In the genomic region with DNA sequence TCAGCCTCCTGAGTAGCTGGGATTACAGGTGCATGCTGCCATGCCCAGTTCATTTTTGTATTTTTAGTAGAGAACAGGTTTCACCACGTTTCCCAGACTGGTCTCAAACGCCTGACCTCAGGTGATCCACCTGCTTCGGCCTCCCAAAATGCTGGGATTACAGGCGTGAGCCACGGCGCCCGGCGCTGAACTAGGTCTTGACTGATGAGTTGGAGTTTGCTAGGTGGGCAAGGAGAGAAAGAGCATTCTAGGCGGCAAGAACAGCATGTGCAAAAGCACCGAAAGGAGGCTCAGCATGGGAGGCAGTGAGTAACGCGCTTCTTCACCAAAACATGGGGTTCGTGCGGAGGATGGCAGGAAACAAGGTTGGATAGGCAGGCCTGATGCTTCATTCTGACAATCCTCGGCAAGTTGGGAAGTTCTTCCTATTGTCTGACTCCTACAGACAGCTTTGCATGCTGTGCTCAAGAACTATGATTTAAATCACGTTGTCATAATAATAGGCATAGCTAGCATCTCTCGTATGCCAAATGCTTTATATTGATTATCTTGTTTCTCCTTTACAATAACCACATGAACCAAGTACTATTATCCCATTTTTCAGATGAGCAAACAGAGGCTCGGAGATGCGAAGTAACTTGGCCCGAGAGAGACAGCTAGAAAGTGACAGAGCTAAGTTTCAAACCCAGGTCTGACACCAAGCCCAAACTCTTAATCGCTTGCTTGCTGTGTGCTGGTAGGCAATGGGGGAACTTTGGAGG, we compare ENCODE assay signal across 30 cellular contexts. TPM values are rescaled to one million over a fixed set of nuclear protein-coding genes. Genes with fewer than 3 reads are reported as not detected.
"Had no signal": no experiment of that assay in that cellular context is flagged by ENCODE, and none has a peak within 500 bp of the region (broad histone marks: within the 10 kb centered on the region; RNA-seq: fewer than 3 reads in every experiment).

No MANE protein-coding gene starts in this region.

- DNase-seq: dermis blood vessel endothelial cell; dorsolateral prefrontal cortex; effector CD4-positive, alpha-beta T cell; effector memory CD4-positive, alpha-beta T cell; erythroblast; esophagus squamous epithelium; foreskin fibroblast; foreskin melanocyte; gastrocnemius medialis; glutamatergic neuron; heart right ventricle; hippocampal formation; left cardiac atrium; left lung; left ventricle myocardium superior; lower lobe of right lung; mesenchymal stem cell; mucosa of descending colon had no signal

- H3K36me3 Mint-ChIP-seq: mesothelial cell of epicardium had no signal

- H3K4me3 Mint-ChIP-seq: mesothelial cell of epicardium had no signal

- H3K9me3 ChIP-seq: esophagus squamous epithelium, gastrocnemius medialis, heart right ventricle, left lung, lower lobe of right lung, mucosa of descending colon had no signal

- H3K27me3 ChIP-seq: dorsolateral prefrontal cortex, gastrocnemius medialis, heart right ventricle, left lung had no signal

- H3K4me3 ChIP-seq: coronary artery, dorsolateral prefrontal cortex, esophagus squamous epithelium, gastrocnemius medialis, heart right ventricle, left lung, lower lobe of right lung, mucosa of descending colon had no signal

- H3K27ac ChIP-seq: coronary artery, dorsolateral prefrontal cortex, epithelial cell of prostate, esophagus squamous epithelium, gastrocnemius medialis, heart right ventricle, left lung, lower lobe of right lung had no signal

- FAIRE-seq: colon, islet of Langerhans, keratinocyte had no signal

- H3K9me3 Mint-ChIP-seq: mesothelial cell of epicardium had no signal

- ATAC-seq: esophagus mucosa, gastrocnemius medialis, heart right ventricle, left cardiac atrium, left lung, left ventricle myocardium superior, lower lobe of right lung, mucosa of descending colon had no signal

- H3K4me1 ChIP-seq: gastrocnemius medialis, left lung, lower lobe of right lung had no signal

- H3K36me3 ChIP-seq: esophagus squamous epithelium, gastrocnemius medialis, heart right ventricle, left lung, lower lobe of right lung had no signal

- H3K27ac Mint-ChIP-seq: mesothelial cell of epicardium had no signal

RNA-seq across cellular contexts. Expression of gene NEUROD2, which starts 26.5 kb away (rescaled TPM):
- total RNA-seq: dermis blood vessel endothelial cell, esophagus mucosa, esophagus squamous epithelium, gastrocnemius medialis, glomerular endothelial cell, heart right ventricle, kidney epithelial cell, left cardiac atrium, left lung, left ventricle myocardium superior, lower lobe of right lung, lung microvascular endothelial cell, mesenteric fat pad, mesothelial cell of epicardium had no signal
- polyA plus RNA-seq: heart right ventricle, keratinocyte had no signal

RNA-seq across cellular contexts. Expression of gene PPP1R1B, which starts 45.5 kb away (rescaled TPM):
- total RNA-seq: dermis blood vessel endothelial cell, glomerular endothelial cell, kidney epithelial cell, lung microvascular endothelial cell, myocyte had no signal
